Comparison of ENCODE assay signal across 17 cellular contexts in genomic region chr2:200274116-200275075, GRCh38. TPM values are rescaled to one million over a fixed set of nuclear protein-coding genes. Genes with fewer than 3 reads are reported as not detected.
DNase-seq lines count a peak whose midpoint lies in the region; ATAC-seq, FAIRE-seq and TF ChIP-seq lines count a peak whose summit lies in the region.
"Had no signal": no experiment of that assay in that cellular context is flagged by ENCODE, and none has a peak within 500 bp of the region (broad histone marks: within the 10 kb centered on the region; RNA-seq: fewer than 3 reads in every experiment).

No MANE protein-coding gene starts in this region.

- in situ Hi-C loops in IMR-90 (cut with MboI; ENCODE audit: low sequenced_read_pairs), result no loop called here
- in situ Hi-C loops in G401 (cut with HindIII; ENCODE audit: low sequenced_read_pairs), result no loop called here

- no peaks in the 10 kb centered on the region for H3K27me3 ChIP-seq in IMR-90 (ENCODE audit: control insufficient read depth, insufficient read depth, low read length)

- no peak overlapping the region for H3K27ac ChIP-seq in IMR-90 (ENCODE audit: insufficient read depth, low read length)
- H3K27ac ChIP-seq: skin epidermis had no signal

- no peaks in the 10 kb centered on the region; the same call in 1 of the 2 replicates for H3K4me1 ChIP-seq in IMR-90 (ENCODE audit: control insufficient read depth, insufficient read depth, low read length)

- H3K4me2 ChIP-seq in IMR-90 (ENCODE audit: low read depth, low read length), result no peak overlapping the region

- no peak overlapping the region for H4K91ac ChIP-seq in IMR-90 (ENCODE audit: insufficient read depth, low read depth, low read length)

- BruUV-seq in IMR-90 (replicated peaks; lab: Mats Ljungman, UMichigan), result no TSS peak

- TF ChIP-seq RAD21 in IMR-90 (IDR thresholded peaks at IDR 0.05; ENCODE audit: low read length), result no peak

- no peak for FAIRE-seq in frontal cortex (lab: Jason Lieb, UNC)

- no peak for TF ChIP-seq CTCF in IMR-90 (conservative IDR thresholded peaks at IDR 0.05; ENCODE audit: low read depth, low read length)

- dilution Hi-C loops in IMR-90 (cut with HindIII; ENCODE audit: low sequenced_read_pairs, unreplicated experiment), result no loop called here

- H3K9me1 ChIP-seq in IMR-90 (ENCODE audit: insufficient read depth, low read length), result no peaks in the 10 kb centered on the region; the same call in 1 of the 2 replicates

- no peak overlapping the region for H4K5ac ChIP-seq in IMR-90 (ENCODE audit: low read depth, low read length)

- no peaks in the 10 kb centered on the region for H4K20me1 ChIP-seq in IMR-90 (ENCODE audit: insufficient read depth, low read length)

- no peak overlapping the region for H2BK5ac ChIP-seq in IMR-90 (ENCODE audit: low read depth, low read length, poor library complexity, severe bottlenecking)

- no peaks in the 10 kb centered on the region for H3K36me3 ChIP-seq in IMR-90 (ENCODE audit: control insufficient read depth, insufficient read depth, low read length)

- no peak overlapping the region for H3K4ac ChIP-seq in IMR-90 (ENCODE audit: low read depth, low read length)

- no peaks in the 10 kb centered on the region for H3K79me1 ChIP-seq in IMR-90 (ENCODE audit: low read depth in 1 of 2, low read length in 2 of 2)

- POLR2A ChIA-PET in IMR-90 (lab: Charles Lee; ENCODE audit: unreplicated experiment), result interaction anchor here (0.6 kb wide), 1 partner anchor 34 kb away, joined by 3 read pairs; no protein-coding TSS in a partner anchor

- no peak overlapping the region for H2BK15ac ChIP-seq in IMR-90 (ENCODE audit: low read depth, low read length)

- CTCF ChIA-PET in IMR-90 (lab: Yijun Ruan, JAX), result interaction anchor here (0.5 kb wide), 1 partner anchor 602 kb away, joined by 3 read pairs; no protein-coding TSS in a partner anchor

- no peak overlapping the region for H3K4me3 ChIP-seq in IMR-90 (ENCODE audit: insufficient read depth, low read depth, low read length)
- H3K4me3 ChIP-seq: skin epidermis had no signal

- H4K8ac ChIP-seq in IMR-90 (ENCODE audit: low read depth in 2 of 2, low read length in 2 of 2), result no peak overlapping the region

- no peaks in the 10 kb centered on the region for H3K9me3 ChIP-seq in IMR-90 (ENCODE audit: control insufficient read depth, insufficient read depth, low read length)

- H2BK120ac ChIP-seq in IMR-90 (ENCODE audit: low read depth, low read length), result no peak overlapping the region

- H2BK20ac ChIP-seq in IMR-90 (ENCODE audit: low read depth, low read length), result no peak overlapping the region

- H2AFZ ChIP-seq in IMR-90 (replicated peaks; ENCODE audit: low read length, poor library complexity), result no peak overlapping the region

- no peak overlapping the region for H3K9ac ChIP-seq in IMR-90 (ENCODE audit: low read depth, low read length)

- intact Hi-C loops in IMR-90 (cut with micrococcal nuclease) (no loop called here), sciatic nerve (cut with DNase I) (no loop called here)

- no peak overlapping the region for H2AK5ac ChIP-seq in IMR-90 (ENCODE audit: low read depth, low read length)

- no peak overlapping the region for H3K14ac ChIP-seq in IMR-90 (replicated peaks; ENCODE audit: low read depth, low read length)

- no peak overlapping the region for H2AK9ac ChIP-seq in IMR-90 (replicated peaks; ENCODE audit: low read depth, low read length, poor library complexity)

- H3K18ac ChIP-seq in IMR-90 (ENCODE audit: low read depth, low read length), result no peak overlapping the region

- no peak for TF ChIP-seq POLR2A in IMR-90 (IDR thresholded peaks at IDR 0.05; ENCODE audit: low read depth, low read length)

- ATAC-seq in IMR-90 (ENCODE audit: low read depth) (peak; percentile 49; the same call in 1 of the 2 replicates), sciatic nerve (peak; percentile 94)
- ATAC-seq: activated CD4-positive, alpha-beta T cell treated with anti-CD3 and anti-CD28 coated beads for 36 hours; left lobe of liver; stimulated activated naive CD8-positive, alpha-beta T cell treated with anti-CD3 and anti-CD28 coated beads, Interleukin-15, amount 100 ng/mL, for 72 hours; T-helper 17 cell had no signal

- WGBS in IMR-90 (ENCODE audit: extremely low coverage in 2 of 2, insufficient read length in 1 of 2), 2 experiments, result no CpG with 5 or more reads among the region's 7 CpGs

- no peak overlapping the region for H3K56ac ChIP-seq in IMR-90 (ENCODE audit: extremely low read depth, insufficient read depth, low read length)

- no peak overlapping the region for H3K23ac ChIP-seq in IMR-90 (ENCODE audit: low read depth, low read length)

- DNase-seq in IMR-90, result peak; percentile 44
- DNase-seq in NCI-H510A (lab: John Stamatoyannopoulos, UW), result peak; percentile 27
- DNase-seq in frontal cortex (ENCODE audit: low spot score in 2 of 2), result peak; percentile 6 to 10
- DNase-seq in sciatic nerve (ENCODE audit: low spot score), result no peak
- no peak for DNase-seq in cerebellar nuclear complex (lab: John Stamatoyannopoulos, UW)
- no peak for DNase-seq in NCI-H1694 (lab: John Stamatoyannopoulos, UW)
- no peak for DNase-seq in G401 (ENCODE audit: low spot score)
- DNase-seq: activated CD4-positive, alpha-beta T cell treated with anti-CD3 and anti-CD28 coated beads for 36 hours; activated T-cell treated with anti-CD3 and anti-CD28 coated beads, Interleukin-2, amount 50 U/mL, for 1 hour; central memory CD4-positive, alpha-beta T cell; H7; Karpas-422; NCI-H524; stimulated activated naive CD8-positive, alpha-beta T cell treated with anti-CD3 and anti-CD28 coated beads, Interleukin-15, amount 100 ng/mL, for 72 hours; T-helper 17 cell had no signal

TF ChIP-seq in IMR-90, 13 proteins besides CTCF, POLR2A, EP300 and RAD21:
- no peak for TF ChIP-seq MXI1 (IDR thresholded peaks at IDR 0.05; ENCODE audit: borderline replicate concordance, low read depth, low read length)
- TF ChIP-seq NFE2L2 (IDR thresholded peaks at IDR 0.05; ENCODE audit: low read depth, low read length), result no peak
- no peak for TF ChIP-seq BHLHE40 (IDR thresholded peaks at IDR 0.05; ENCODE audit: low read depth, low read length)
- no peak for TF ChIP-seq MAFK (IDR thresholded peaks at IDR 0.05; ENCODE audit: low read depth, low read length)
- no peak for TF ChIP-seq FOS (IDR thresholded peaks at IDR 0.05; ENCODE audit: low read depth, low read length)
- no peak for TF ChIP-seq CHD1 (IDR thresholded peaks at IDR 0.05; ENCODE audit: low read depth, low read length)
- TF ChIP-seq RCOR1 (IDR thresholded peaks at IDR 0.05; ENCODE audit: insufficient replicate concordance, low read length), result no peak
- TF ChIP-seq USF2 (IDR thresholded peaks at IDR 0.05; ENCODE audit: low read depth, low read length), result no peak
- TF ChIP-seq ELK1 (IDR thresholded peaks at IDR 0.05; ENCODE audit: borderline replicate concordance, low read depth, low read length), result no peak
- no peak for TF ChIP-seq CEBPB (IDR thresholded peaks at IDR 0.05; ENCODE audit: low read depth, low read length)
- TF ChIP-seq SMC3 (IDR thresholded peaks at IDR 0.05; ENCODE audit: low read depth, low read length), result no peak
- no peak for TF ChIP-seq MAZ (IDR thresholded peaks at IDR 0.05; ENCODE audit: borderline replicate concordance, low read depth, low read length)
- no peak for TF ChIP-seq RFX5 (IDR thresholded peaks at IDR 0.05; ENCODE audit: low read depth, low read length)

RNA-seq across cellular contexts. Expression of gene SPATS2L, which starts 32.1 kb away (rescaled TPM):
- 118 and 145 TPM in 2 replicates for total RNA-seq in IMR-90 (2012; rRNA removed)
- polyA plus RNA-seq in IMR-90 (2012; rRNA removed), result 155 and 175 TPM in 2 replicates
- polyA plus RNA-seq in IMR-90 (2012; cell fraction: cytosol; rRNA removed), result 85.4 and 86.8 TPM in 2 replicates
- polyA plus RNA-seq in IMR-90 (2012; cell fraction: nucleus; rRNA removed; ENCODE audit: low replicate concordance), result 65.5 and 124 TPM in 2 replicates
- 40.8 TPM for total RNA-seq in frontal cortex
- 82.3 TPM for total RNA-seq in sciatic nerve
- total RNA-seq in G401 (2014; rRNA removed; shearing (Covaris generic)), result not detected in 2 replicates

Comparison
In these comparisons a context has a peak if more than half of its experiments do, and no peak if none do; other contexts are left out.
1. DNase-seq: peak in IMR-90 (single experiment), NCI-H510A (single experiment) and frontal cortex (2 of 2); none in sciatic nerve (single experiment), cerebellar nuclear complex (0 of 2), NCI-H1694 (single experiment) and G401 (single experiment).
2. RNA of gene SPATS2L, which starts 32.1 kb away (total RNA-seq): 118 to 145 TPM in IMR-90, 82.3 TPM in sciatic nerve (single experiment) and 40.8 TPM in frontal cortex (single experiment); not detected in G401; every median in the first group is over 10 times any median in the second.